ENCODE assay signal across 1 cellular context in the genomic region with DNA sequence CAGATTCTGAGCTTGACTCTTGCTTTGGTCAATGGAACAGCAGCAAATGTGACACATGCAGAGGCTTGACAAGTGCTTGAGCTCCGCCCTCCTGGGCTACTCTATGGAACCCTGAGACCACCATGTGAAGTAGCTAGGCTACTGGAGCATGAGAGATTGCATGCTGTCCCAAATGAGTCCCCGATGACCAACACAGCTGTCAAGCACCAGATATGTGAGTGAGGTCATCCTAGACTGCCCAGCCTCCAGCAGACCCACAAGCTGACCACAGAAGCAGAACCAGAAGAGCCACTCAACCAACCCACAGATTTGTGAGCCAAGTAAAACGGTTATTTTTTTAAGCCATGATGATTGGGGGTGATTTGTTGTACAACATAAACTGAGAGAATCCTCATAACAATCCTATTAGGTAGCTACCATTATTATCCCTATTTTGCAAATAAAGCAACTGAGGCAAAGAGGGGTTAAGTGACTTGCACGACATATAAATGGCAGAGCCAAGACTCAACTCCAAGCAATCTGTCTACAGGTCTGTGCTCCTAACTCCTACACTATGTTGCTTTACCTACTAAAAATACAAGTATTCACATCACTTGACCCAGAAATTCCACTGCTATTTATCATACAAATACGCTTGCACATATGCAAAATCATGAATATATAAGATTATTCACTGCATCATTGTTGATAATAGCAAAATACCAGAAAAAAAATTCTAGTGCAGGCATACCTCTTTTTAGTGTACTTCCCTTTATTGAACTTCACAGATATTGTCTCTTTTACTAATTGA.
TF ChIP-seq lines count a peak whose summit lies in the region.

No MANE protein-coding gene starts in this region.

TF ChIP-seq in WTC11, 78 proteins besides CTCF, POLR2A, EP300 and RAD21 (continued from another document):
- TF ChIP-seq, protein P1, sequence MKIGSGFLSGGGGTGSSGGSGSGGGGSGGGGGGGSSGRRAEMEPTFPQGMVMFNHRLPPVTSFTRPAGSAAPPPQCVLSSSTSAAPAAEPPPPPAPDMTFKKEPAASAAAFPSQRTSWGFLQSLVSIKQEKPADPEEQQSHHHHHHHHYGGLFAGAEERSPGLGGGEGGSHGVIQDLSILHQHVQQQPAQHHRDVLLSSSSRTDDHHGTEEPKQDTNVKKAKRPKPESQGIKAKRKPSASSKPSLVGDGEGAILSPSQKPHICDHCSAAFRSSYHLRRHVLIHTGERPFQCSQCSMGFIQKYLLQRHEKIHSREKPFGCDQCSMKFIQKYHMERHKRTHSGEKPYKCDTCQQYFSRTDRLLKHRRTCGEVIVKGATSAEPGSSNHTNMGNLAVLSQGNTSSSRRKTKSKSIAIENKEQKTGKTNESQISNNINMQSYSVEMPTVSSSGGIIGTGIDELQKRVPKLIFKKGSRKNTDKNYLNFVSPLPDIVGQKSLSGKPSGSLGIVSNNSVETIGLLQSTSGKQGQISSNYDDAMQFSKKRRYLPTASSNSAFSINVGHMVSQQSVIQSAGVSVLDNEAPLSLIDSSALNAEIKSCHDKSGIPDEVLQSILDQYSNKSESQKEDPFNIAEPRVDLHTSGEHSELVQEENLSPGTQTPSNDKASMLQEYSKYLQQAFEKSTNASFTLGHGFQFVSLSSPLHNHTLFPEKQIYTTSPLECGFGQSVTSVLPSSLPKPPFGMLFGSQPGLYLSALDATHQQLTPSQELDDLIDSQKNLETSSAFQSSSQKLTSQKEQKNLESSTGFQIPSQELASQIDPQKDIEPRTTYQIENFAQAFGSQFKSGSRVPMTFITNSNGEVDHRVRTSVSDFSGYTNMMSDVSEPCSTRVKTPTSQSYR (CRISPR knock-in tag; IDR thresholded peaks at IDR 0.05): no peak
- TF ChIP-seq TCF7 (CRISPR knock-in tag; IDR thresholded peaks at IDR 0.05; ENCODE audit: low read depth) (no peak), TEAD1 (CRISPR knock-in tag; IDR thresholded peaks at IDR 0.05) (no peak), MYBL2 (CRISPR knock-in tag; IDR thresholded peaks at IDR 0.05) (no peak), GRHL2 (CRISPR knock-in tag; IDR thresholded peaks at IDR 0.05; ENCODE audit: insufficient replicate concordance, severe bottlenecking) (no peak), ZNF121 (CRISPR knock-in tag; IDR thresholded peaks at IDR 0.05) (no peak), NFATC4 (CRISPR knock-in tag; IDR thresholded peaks at IDR 0.05) (no peak), TP53 (CRISPR knock-in tag; IDR thresholded peaks at IDR 0.05) (no peak), PRRX2 (CRISPR knock-in tag; IDR thresholded peaks at IDR 0.05) (no peak), ESRRA (CRISPR knock-in tag; IDR thresholded peaks at IDR 0.05; ENCODE audit: borderline replicate concordance) (no peak)
- TF ChIP-seq, protein P2, sequence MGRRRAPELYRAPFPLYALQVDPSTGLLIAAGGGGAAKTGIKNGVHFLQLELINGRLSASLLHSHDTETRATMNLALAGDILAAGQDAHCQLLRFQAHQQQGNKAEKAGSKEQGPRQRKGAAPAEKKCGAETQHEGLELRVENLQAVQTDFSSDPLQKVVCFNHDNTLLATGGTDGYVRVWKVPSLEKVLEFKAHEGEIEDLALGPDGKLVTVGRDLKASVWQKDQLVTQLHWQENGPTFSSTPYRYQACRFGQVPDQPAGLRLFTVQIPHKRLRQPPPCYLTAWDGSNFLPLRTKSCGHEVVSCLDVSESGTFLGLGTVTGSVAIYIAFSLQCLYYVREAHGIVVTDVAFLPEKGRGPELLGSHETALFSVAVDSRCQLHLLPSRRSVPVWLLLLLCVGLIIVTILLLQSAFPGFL (CRISPR knock-in tag; IDR thresholded peaks at IDR 0.05; ENCODE audit: borderline replicate concordance): no peak
- TF ChIP-seq, protein P3, sequence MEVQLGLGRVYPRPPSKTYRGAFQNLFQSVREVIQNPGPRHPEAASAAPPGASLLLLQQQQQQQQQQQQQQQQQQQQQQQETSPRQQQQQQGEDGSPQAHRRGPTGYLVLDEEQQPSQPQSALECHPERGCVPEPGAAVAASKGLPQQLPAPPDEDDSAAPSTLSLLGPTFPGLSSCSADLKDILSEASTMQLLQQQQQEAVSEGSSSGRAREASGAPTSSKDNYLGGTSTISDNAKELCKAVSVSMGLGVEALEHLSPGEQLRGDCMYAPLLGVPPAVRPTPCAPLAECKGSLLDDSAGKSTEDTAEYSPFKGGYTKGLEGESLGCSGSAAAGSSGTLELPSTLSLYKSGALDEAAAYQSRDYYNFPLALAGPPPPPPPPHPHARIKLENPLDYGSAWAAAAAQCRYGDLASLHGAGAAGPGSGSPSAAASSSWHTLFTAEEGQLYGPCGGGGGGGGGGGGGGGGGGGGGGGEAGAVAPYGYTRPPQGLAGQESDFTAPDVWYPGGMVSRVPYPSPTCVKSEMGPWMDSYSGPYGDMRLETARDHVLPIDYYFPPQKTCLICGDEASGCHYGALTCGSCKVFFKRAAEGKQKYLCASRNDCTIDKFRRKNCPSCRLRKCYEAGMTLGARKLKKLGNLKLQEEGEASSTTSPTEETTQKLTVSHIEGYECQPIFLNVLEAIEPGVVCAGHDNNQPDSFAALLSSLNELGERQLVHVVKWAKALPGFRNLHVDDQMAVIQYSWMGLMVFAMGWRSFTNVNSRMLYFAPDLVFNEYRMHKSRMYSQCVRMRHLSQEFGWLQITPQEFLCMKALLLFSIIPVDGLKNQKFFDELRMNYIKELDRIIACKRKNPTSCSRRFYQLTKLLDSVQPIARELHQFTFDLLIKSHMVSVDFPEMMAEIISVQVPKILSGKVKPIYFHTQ (CRISPR knock-in tag; IDR thresholded peaks at IDR 0.05): no peak
- TF ChIP-seq, protein P4, sequence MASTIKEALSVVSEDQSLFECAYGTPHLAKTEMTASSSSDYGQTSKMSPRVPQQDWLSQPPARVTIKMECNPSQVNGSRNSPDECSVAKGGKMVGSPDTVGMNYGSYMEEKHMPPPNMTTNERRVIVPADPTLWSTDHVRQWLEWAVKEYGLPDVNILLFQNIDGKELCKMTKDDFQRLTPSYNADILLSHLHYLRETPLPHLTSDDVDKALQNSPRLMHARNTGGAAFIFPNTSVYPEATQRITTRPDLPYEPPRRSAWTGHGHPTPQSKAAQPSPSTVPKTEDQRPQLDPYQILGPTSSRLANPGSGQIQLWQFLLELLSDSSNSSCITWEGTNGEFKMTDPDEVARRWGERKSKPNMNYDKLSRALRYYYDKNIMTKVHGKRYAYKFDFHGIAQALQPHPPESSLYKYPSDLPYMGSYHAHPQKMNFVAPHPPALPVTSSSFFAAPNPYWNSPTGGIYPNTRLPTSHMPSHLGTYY (CRISPR knock-in tag; IDR thresholded peaks at IDR 0.05): no peak
